ENCODE assay signal across 8 cellular contexts in genomic region chr15:40440300-40441011, GRCh38. TPM values are rescaled to one million over a fixed set of nuclear protein-coding genes. Genes with fewer than 3 reads are reported as not detected.
DNase-seq lines count a peak whose midpoint lies in the region; ATAC-seq and TF ChIP-seq lines count a peak whose summit lies in the region.

TSS of gene BAHD1 (plus strand) at chr15:40440953. CDS start at chr15:40458465, 17,512 bp downstream.

- H3K27me3 Mint-ChIP-seq in T-helper 17 cell: peaks cover 18% of the 10 kb centered on the region

- H3K4me1 ChIP-seq in right atrium auricular region (peaks cover 0 to 72% of the 10 kb centered on the region in 2 donors), vagina (peaks cover 75% of the 10 kb centered on the region)

- peak within 1 kb of the TSS; percentile 92 for H3K27ac Mint-ChIP-seq in T-helper 17 cell

- peaks cover 4% of the 10 kb centered on the region for H3K36me3 Mint-ChIP-seq in T-helper 17 cell (ENCODE audit: low read depth)

- peak; percentile 79 for DNase-seq in NCI-H1694 treated with DMSO at 0.1 percent for 48 hours (lab: John Stamatoyannopoulos, UW)
- peak; percentile 89 to 93 (median 90) for DNase-seq in T-helper 17 cell
- peak; percentile 97 for DNase-seq in right atrium auricular region (ENCODE audit: low spot score)
- DNase-seq in pulmonary artery endothelial cell (ENCODE audit: low read depth, low spot score): peak; percentile 75
- peak in 1 of 2 donors; percentile 97 for DNase-seq in vagina (ENCODE audit: extremely low spot score in 2 of 2)

- no peaks in the 10 kb centered on the region for H3K27me3 ChIP-seq in right atrium auricular region
- no peaks in the 10 kb centered on the region for H3K27me3 ChIP-seq in vagina

- H3K27ac ChIP-seq in angular gyrus (ENCODE audit: low read depth, low read length) (peak within 1 kb of the TSS; percentile 48), right atrium auricular region (peak within 1 kb of the TSS; percentile 86 to 87), vagina (peak within 1 kb of the TSS; percentile 88)

- TF ChIP-seq CTCF in right atrium auricular region (IDR thresholded peaks at IDR 0.05) (no peak), vagina (IDR thresholded peaks at IDR 0.05) (no peak)

- H3K4me3 ChIP-seq in right atrium auricular region (peak within 1 kb of the TSS; percentile 93 to 95), vagina (peak within 1 kb of the TSS; percentile 88 to 99)

- ATAC-seq in HG02885 (IDR thresholded peaks at IDR 0.05; ENCODE audit: poor library complexity, unreplicated experiment) (peak; percentile 89), T-helper 17 cell (peak; percentile 91)

- H3K9me3 ChIP-seq in T-helper 17 cell (ENCODE audit: control insufficient read depth, low read length, poor library complexity, severe bottlenecking) (no peaks in the 10 kb centered on the region), right atrium auricular region (no peaks in the 10 kb centered on the region), vagina (no peaks in the 10 kb centered on the region)

- intact Hi-C loops in vagina (cut with DNase I): no loop called here

- H3K4me1 Mint-ChIP-seq in T-helper 17 cell: peaks cover 53% of the 10 kb centered on the region

- TF ChIP-seq POLR2A in GM15510 (IDR thresholded peaks at IDR 0.05; ENCODE audit: borderline replicate concordance, extremely low read depth, insufficient read length) (peak; percentile 53), vagina (IDR thresholded peaks at IDR 0.05) (peak in 1 of 2 donors; percentile 27)

- H3K36me3 ChIP-seq in right atrium auricular region: no peaks in the 10 kb centered on the region
- H3K36me3 ChIP-seq in vagina: no peaks in the 10 kb centered on the region

- H3K4me3 Mint-ChIP-seq in T-helper 17 cell: peak within 1 kb of the TSS; percentile 98

RNA-seq across cellular contexts. Expression of gene BAHD1, which starts in this region (rescaled TPM):
- total RNA-seq in T-helper 17 cell (10 to 100 TPM; 30.2 to 32.1 TPM), right atrium auricular region (10 to 100 TPM; 11.6 to 19.2 TPM), pulmonary artery endothelial cell (6.8 and 7.1 TPM in 2 replicates), vagina (9.6 TPM)
